15 cellular contexts compared by ENCODE assay signal in genomic region chr13:62626771-62627170, GRCh38.
DNase-seq lines count a peak whose midpoint lies in the region; ATAC-seq and TF ChIP-seq lines count a peak whose summit lies in the region.
"Had no signal": no experiment of that assay in that cellular context is flagged by ENCODE, and none has a peak within 500 bp of the region (broad histone marks: within the 10 kb centered on the region; RNA-seq: fewer than 3 reads in every experiment).

No MANE protein-coding gene starts in this region.

- H3K56ac ChIP-seq in mesendoderm (ENCODE audit: low read length): no peak overlapping the region

- CTCF ChIA-PET in GM10248 (lab: Yijun Ruan, JAX): interaction anchor here (1.3 kb wide), 1 partner anchor 15 kb away, joined by 3 read pairs; no protein-coding TSS in a partner anchor
- CTCF ChIA-PET in activated naive CD4-positive, alpha-beta T cell treated with anti-CD3 and anti-CD28 coated beads, Interleukin-2, amount 10 ng/mL, durations not matched to agents 7 days and 5 days (lab: Charles Lee): no interaction called here

- H4K5ac ChIP-seq in mesendoderm (ENCODE audit: low read length): no peak overlapping the region

- H3K27ac Mint-ChIP-seq in HFFc6: no peak overlapping the region
- no peak overlapping the region for H3K27ac Mint-ChIP-seq in activated naive CD4-positive, alpha-beta T cell treated with anti-CD3 and anti-CD28 coated beads, Interleukin-2, amount 10 ng/mL, durations not matched to agents 7 days and 5 days
- H3K27ac Mint-ChIP-seq: activated T-helper 1 cell treated with anti-CD3 and anti-CD28 coated beads, Interleukin-12 subunit alpha, Interleukin-12 subunit beta, Interleukin-2, Interleukin-4 antibody, amounts not matched to agents 30 ng/mL and 10 ng/mL and 1 ng/mL, durations not matched to agents 14 hours and 24 hours and 36 hours; natural killer cell treated with Interleukin-12 subunit alpha and Interleukin-12 subunit beta and Interleukin-15 and Interleukin-18, amount 100 ng/mL, for 72 hours had no signal

- no peaks in the 10 kb centered on the region for H3K79me1 ChIP-seq in mesendoderm (ENCODE audit: low read length)

- no peak overlapping the region for H2AFZ ChIP-seq in SU-DHL-6 (ENCODE audit: low read depth, low read length, severe bottlenecking)

- no peaks in the 10 kb centered on the region for H3K9me2 ChIP-seq in SU-DHL-6 (replicated peaks; ENCODE audit: insufficient read depth, low read length)

- H3F3A ChIP-seq in SU-DHL-6 (ENCODE audit: insufficient read depth): no peaks in the 10 kb centered on the region

- no peaks in the 10 kb centered on the region for H3K27me3 Mint-ChIP-seq in HFFc6 (ENCODE audit: insufficient read depth)
- no peaks in the 10 kb centered on the region for H3K27me3 Mint-ChIP-seq in activated naive CD4-positive, alpha-beta T cell treated with anti-CD3 and anti-CD28 coated beads, Interleukin-2, amount 10 ng/mL, durations not matched to agents 7 days and 5 days
- H3K27me3 Mint-ChIP-seq: CD8-positive, alpha-beta memory T cell; natural killer cell treated with Interleukin-12 subunit alpha and Interleukin-12 subunit beta and Interleukin-15 and Interleukin-18, amount 100 ng/mL, for 72 hours had no signal

- no peaks in the 10 kb centered on the region for H3K4me1 ChIP-seq in mesendoderm (ENCODE audit: control insufficient read depth, low read depth, low read length)

- H3K4me1 Mint-ChIP-seq in HFFc6 (ENCODE audit: low read depth): no peaks in the 10 kb centered on the region
- H3K4me1 Mint-ChIP-seq in activated naive CD4-positive, alpha-beta T cell treated with anti-CD3 and anti-CD28 coated beads, Interleukin-2, amount 10 ng/mL, durations not matched to agents 7 days and 5 days: no peaks in the 10 kb centered on the region
- H3K4me1 Mint-ChIP-seq: CD8-positive, alpha-beta memory T cell had no signal

- no peaks in the 10 kb centered on the region for H3K79me2 ChIP-seq in SU-DHL-6 (ENCODE audit: insufficient read depth, low read length)
- no peaks in the 10 kb centered on the region for H3K79me2 ChIP-seq in mesendoderm (ENCODE audit: control insufficient read depth, insufficient read depth, low read length)

- H3K27me3 ChIP-seq in SU-DHL-6 (ENCODE audit: low read length): no peaks in the 10 kb centered on the region
- no peaks in the 10 kb centered on the region for H3K27me3 ChIP-seq in mesendoderm (ENCODE audit: insufficient read depth, low read length, poor library complexity)

- H3K4me3 ChIP-seq in SU-DHL-6 (ENCODE audit: insufficient read depth, low read length, poor library complexity, severe bottlenecking): no peak overlapping the region
- H3K4me3 ChIP-seq in mesendoderm (ENCODE audit: low read length): no peak overlapping the region

- 0 out of 2 replicates have a peak, but pooled peaks cover 2% of the 10 kb centered on the region for H3K36me3 ChIP-seq in SU-DHL-6 (ENCODE audit: low read length)
- no peaks in the 10 kb centered on the region for H3K36me3 ChIP-seq in mesendoderm (ENCODE audit: control insufficient read depth, insufficient read depth, low read length)

- POLR2A ChIA-PET in GM10248 (lab: Yijun Ruan, JAX): no interaction called here

- no CpG with 5 or more reads among the region's 5 CpGs for WGBS in mesendoderm (ENCODE audit: extremely low coverage, insufficient coverage, low lambda C conversion rate)

- H4K8ac ChIP-seq in mesendoderm (ENCODE audit: low read depth, low read length): no peak overlapping the region

- DNase-seq in GM10248 (ENCODE audit: extremely low spot score) (peak; percentile 20), HFFc6 (no peak), mesendoderm (peak; percentile 65), NCI-H2227 treated with DMSO at 0.1 percent for 48 hours (lab: John Stamatoyannopoulos, UW) (no peak)
- DNase-seq in activated naive CD4-positive, alpha-beta T cell treated with anti-CD3 and anti-CD28 coated beads, Interleukin-2, amount 10 ng/mL, durations not matched to agents 7 days and 5 days: no peak
- DNase-seq: CD8-positive, alpha-beta memory T cell; effector CD8-positive, alpha-beta T cell; left cardiac atrium; NCI-H187 treated with DMSO at 0.1 percent for 48 hours; NCI-H774 had no signal

- TF ChIP-seq CTCF in GM10248 (IDR thresholded peaks at IDR 0.05; ENCODE audit: control extremely low read depth, extremely low read depth, low read depth, missing control alignments) (peak; percentile 39), HFFc6 (IDR thresholded peaks at IDR 0.05) (0 out of 2 replicates have a peak, but pooled peaks have one; percentile 21), SU-DHL-6 (IDR thresholded peaks at IDR 0.05; ENCODE audit: insufficient read depth, low read length, poor library complexity, severe bottlenecking) (peak; percentile 10)

- peaks cover 28% of the 10 kb centered on the region for H3K9me3 Mint-ChIP-seq in HFFc6
- H3K9me3 Mint-ChIP-seq in activated naive CD4-positive, alpha-beta T cell treated with anti-CD3 and anti-CD28 coated beads, Interleukin-2, amount 10 ng/mL, durations not matched to agents 7 days and 5 days: peaks cover 2% of the 10 kb centered on the region

- H3K23ac ChIP-seq in mesendoderm (ENCODE audit: low read length): no peak overlapping the region

- H3K4me2 ChIP-seq in SU-DHL-6 (ENCODE audit: low read depth, low read length, poor library complexity, severe bottlenecking) (no peak overlapping the region), mesendoderm (ENCODE audit: low read length) (no peak overlapping the region)

- no peaks in the 10 kb centered on the region for H3K9me3 ChIP-seq in SU-DHL-6 (ENCODE audit: insufficient read depth, low read length)

- no peak overlapping the region for H3K27ac ChIP-seq in SU-DHL-6 (ENCODE audit: low read depth, low read length)
- no peak overlapping the region for H3K27ac ChIP-seq in mesendoderm (ENCODE audit: low read depth, low read length)

- H3K18ac ChIP-seq in mesendoderm (ENCODE audit: low read length): no peak overlapping the region

- ATAC-seq in GM18505 (IDR thresholded peaks at IDR 0.05; ENCODE audit: unreplicated experiment) (no peak), HG03521 (IDR thresholded peaks at IDR 0.05; ENCODE audit: unreplicated experiment) (no peak)
- ATAC-seq: left cardiac atrium; natural killer cell treated with Interleukin-12 subunit alpha and Interleukin-12 subunit beta and Interleukin-15 and Interleukin-18, amount 100 ng/mL, for 72 hours had no signal

- no peak overlapping the region for H2BK5ac ChIP-seq in mesendoderm (ENCODE audit: low read length)

- H4K20me1 ChIP-seq in SU-DHL-6 (ENCODE audit: low read depth, low read length): no peaks in the 10 kb centered on the region

- no peak for TF ChIP-seq POLR2A in GM18505 (IDR thresholded peaks at IDR 0.05; ENCODE audit: borderline replicate concordance, extremely low read depth, insufficient read depth, insufficient read length)

- H2AK5ac ChIP-seq in mesendoderm (ENCODE audit: low read length): no peak overlapping the region

- H2BK15ac ChIP-seq in mesendoderm (replicated peaks; ENCODE audit: low read depth): no peak overlapping the region

- H3K4me3 Mint-ChIP-seq in HFFc6: no peak overlapping the region
- H3K4me3 Mint-ChIP-seq in activated naive CD4-positive, alpha-beta T cell treated with anti-CD3 and anti-CD28 coated beads, Interleukin-2, amount 10 ng/mL, durations not matched to agents 7 days and 5 days: no peak overlapping the region
- H3K4me3 Mint-ChIP-seq: activated T-helper 1 cell treated with anti-CD3 and anti-CD28 coated beads, Interleukin-12 subunit alpha, Interleukin-12 subunit beta, Interleukin-2, Interleukin-4 antibody, amounts not matched to agents 30 ng/mL and 10 ng/mL and 1 ng/mL, durations not matched to agents 14 hours and 24 hours and 36 hours; CD8-positive, alpha-beta memory T cell; natural killer cell treated with Interleukin-12 subunit alpha and Interleukin-12 subunit beta and Interleukin-15 and Interleukin-18, amount 100 ng/mL, for 72 hours had no signal

- no peak overlapping the region for H3K4ac ChIP-seq in mesendoderm (ENCODE audit: low read depth, low read length)

- H3K9ac ChIP-seq in SU-DHL-6 (ENCODE audit: low read length) (no peak overlapping the region), mesendoderm (ENCODE audit: low read length) (no peak overlapping the region)

- H3K36me3 Mint-ChIP-seq in HFFc6 (ENCODE audit: low read depth): no peaks in the 10 kb centered on the region
- H3K36me3 Mint-ChIP-seq in activated naive CD4-positive, alpha-beta T cell treated with anti-CD3 and anti-CD28 coated beads, Interleukin-2, amount 10 ng/mL, durations not matched to agents 7 days and 5 days: no peaks in the 10 kb centered on the region
- H3K36me3 Mint-ChIP-seq: CD8-positive, alpha-beta memory T cell; natural killer cell treated with Interleukin-12 subunit alpha and Interleukin-12 subunit beta and Interleukin-15 and Interleukin-18, amount 100 ng/mL, for 72 hours had no signal

- no peak overlapping the region for H2BK120ac ChIP-seq in mesendoderm (ENCODE audit: low read depth, low read length)

Comparison
In these comparisons a context has a peak if more than half of its experiments do, and no peak if none do; other contexts are left out.
1. DNase-seq: peak in GM10248 (single experiment) and mesendoderm (single experiment); none in HFFc6 (single experiment), NCI-H2227 treated with DMSO at 0.1 percent for 48 hours (single experiment) and activated naive CD4-positive, alpha-beta T cell treated with anti-CD3 and anti-CD28 coated beads, Interleukin-2, amount 10 ng/mL, durations not matched to agents 7 days and 5 days (single experiment).
2. Peak in every context shown above with its lines, with median percentiles within 50 percentile points of each other: CTCF ChIP-seq.